ENCODE assay signal across 8 cellular contexts in the genomic region with DNA sequence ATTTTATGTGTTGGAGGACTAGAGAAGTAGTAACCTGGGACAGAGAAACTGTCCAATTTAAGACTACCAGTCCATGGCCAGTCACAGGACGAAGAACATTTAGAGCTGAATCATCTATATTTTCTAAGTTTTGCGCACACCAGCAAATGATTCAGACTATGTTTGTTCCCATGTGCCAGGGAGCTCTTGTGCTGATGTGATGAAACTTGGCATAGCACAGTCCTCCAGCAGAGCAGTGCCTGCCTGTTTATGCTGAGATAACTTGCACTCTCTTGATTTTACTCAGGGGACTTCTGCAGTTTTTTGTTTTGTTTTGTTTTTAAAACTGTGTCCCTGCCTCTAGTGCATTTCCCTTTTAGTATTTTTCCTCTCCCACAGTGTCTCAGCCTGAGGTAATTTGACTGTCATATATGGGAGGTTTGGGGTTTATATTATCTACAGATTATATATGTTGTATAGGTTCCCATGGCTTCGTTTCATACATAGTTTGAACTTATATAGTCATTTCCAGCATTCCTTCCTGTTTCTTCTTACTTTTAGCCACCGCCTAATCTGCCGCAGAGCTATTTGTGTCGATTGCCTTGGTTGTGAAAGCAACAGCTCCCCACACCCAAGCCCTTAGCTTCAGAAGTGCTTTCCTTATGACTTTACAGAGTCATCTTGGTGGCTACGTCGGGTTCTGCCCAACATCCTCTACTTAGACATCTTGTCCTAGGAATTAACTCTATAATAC. TPM values are rescaled to one million over a fixed set of nuclear protein-coding genes. Genes with fewer than 3 reads are reported as not detected.
DNase-seq lines count a peak whose midpoint lies in the region; ATAC-seq and TF ChIP-seq lines count a peak whose summit lies in the region.

No MANE protein-coding gene starts in this region.

- peak; percentile 8 for DNase-seq in HCEC 1CT
- DNase-seq in NOMO-1 treated with dmso at 0.1 percent for 144 hours (lab: John Stamatoyannopoulos, UW; ENCODE audit: unreplicated experiment): peak; percentile 86
- DNase-seq in omental fat pad (ENCODE audit: low spot score): no peak
- DNase-seq in ureter (ENCODE audit: low spot score): no peak
- no peak for DNase-seq in NCI-H748 treated with DMSO at 0.1 percent for 48 hours (lab: John Stamatoyannopoulos, UW)
- no peak for DNase-seq in erythroblast (lab: John Stamatoyannopoulos, UW)

- no peak for TF ChIP-seq CTCF in omental fat pad (IDR thresholded peaks at IDR 0.05)

- TF ChIP-seq POLR2A in erythroblast (IDR thresholded peaks at IDR 0.05; ENCODE audit: low read length): no peak

- peak overlapping the region; percentile 76 for H3K27ac ChIP-seq in cingulate gyrus (ENCODE audit: low read depth, low read length)

- ATAC-seq in GM18508 (IDR thresholded peaks at IDR 0.05; ENCODE audit: insufficient read depth, unreplicated experiment): peak; percentile 77
- ATAC-seq in omental fat pad (ENCODE audit: low FRiP score): peak; percentile 71

RNA-seq across cellular contexts. Expression of a gene that starts 45.5 kb away (rescaled TPM):
- total RNA-seq in omental fat pad (10 to 100 TPM; 13.5 to 30.4 (median 18.0) TPM), ureter (16.3 TPM)

Comparison
In these comparisons a context has a peak if more than half of its experiments do, and no peak if none do; other contexts are left out.
1. DNase-seq: peak in HCEC 1CT (single experiment) and NOMO-1 treated with dmso at 0.1 percent for 144 hours (single experiment); none in omental fat pad (single experiment), ureter (single experiment), NCI-H748 treated with DMSO at 0.1 percent for 48 hours (single experiment) and erythroblast (0 of 2).